Comparison of ENCODE assay signal across 2 cellular contexts in the genomic region with DNA sequence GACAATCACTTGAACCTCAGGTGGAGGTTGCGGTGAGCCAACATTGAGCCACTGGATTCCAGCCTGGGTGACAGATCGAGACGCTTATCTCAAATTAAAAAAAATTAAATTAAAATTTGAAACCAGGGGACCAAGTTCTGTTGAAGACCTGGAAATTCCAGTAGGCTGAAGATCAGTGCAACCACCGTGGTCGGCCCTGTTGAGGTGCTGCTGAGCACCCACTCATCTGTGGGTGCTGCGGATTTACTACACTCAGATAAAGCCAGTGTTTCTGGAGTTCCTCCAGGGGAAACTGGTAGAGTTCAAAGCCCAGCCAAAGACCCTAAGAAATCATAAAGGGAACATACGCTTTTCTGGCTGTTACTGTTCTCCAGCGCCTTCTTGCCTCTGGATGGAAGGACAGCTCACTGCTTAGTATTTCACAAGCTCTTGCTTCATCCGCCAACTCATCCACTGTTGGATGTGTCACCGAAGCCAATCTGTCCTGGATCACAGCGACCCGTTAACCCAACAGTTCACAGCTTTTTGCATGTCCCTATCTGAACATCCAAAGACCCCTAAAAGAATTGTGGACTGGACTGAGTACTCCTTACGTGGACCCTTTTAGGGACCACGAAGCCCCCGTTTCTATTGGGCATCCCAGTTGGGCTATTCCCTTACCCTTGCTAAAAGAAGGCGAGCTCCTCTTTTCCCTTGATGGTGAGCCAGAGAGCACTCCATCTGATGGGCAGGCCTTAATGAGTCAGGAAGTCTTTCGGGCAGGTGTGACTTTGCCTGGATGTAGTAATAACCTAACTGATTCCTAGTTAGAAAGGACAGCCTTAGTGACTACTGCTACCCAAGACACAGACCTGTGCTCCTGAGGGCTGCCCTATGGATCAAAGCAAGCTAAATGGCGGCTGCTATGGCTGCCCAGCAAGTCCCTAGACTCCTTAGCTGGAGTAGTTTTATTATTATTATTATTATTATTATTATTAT.
A peak's percentile ranks its signal among the peaks of the same experiment; 100 is the strongest.
TF ChIP-seq lines count a peak whose summit lies in the region.

No MANE protein-coding gene starts in this region.

TF ChIP-seq in HepG2, 621 proteins besides CTCF, POLR2A, EP300 and RAD21:
- TF ChIP-seq ZNF746 (CRISPR knock-in tag; IDR thresholded peaks at IDR 0.05) (no peak), ZBTB7B (CRISPR knock-in tag; IDR thresholded peaks at IDR 0.05) (no peak), MYC (CRISPR knock-in tag; IDR thresholded peaks at IDR 0.05; ENCODE audit: borderline replicate concordance) (no peak), THYN1 (CRISPR knock-in tag; IDR thresholded peaks at IDR 0.05; ENCODE audit: borderline replicate concordance, low read depth) (no peak), CEBPB (IDR thresholded peaks at IDR 0.05; ENCODE audit: borderline replicate concordance, low read depth, low read length) (peak; percentile 78), KMT2B (CRISPR knock-in tag; IDR thresholded peaks at IDR 0.05) (no peak), NFE2L2 (IDR thresholded peaks at IDR 0.05; ENCODE audit: low read length) (no peak)
- TF ChIP-seq, protein P1, sequence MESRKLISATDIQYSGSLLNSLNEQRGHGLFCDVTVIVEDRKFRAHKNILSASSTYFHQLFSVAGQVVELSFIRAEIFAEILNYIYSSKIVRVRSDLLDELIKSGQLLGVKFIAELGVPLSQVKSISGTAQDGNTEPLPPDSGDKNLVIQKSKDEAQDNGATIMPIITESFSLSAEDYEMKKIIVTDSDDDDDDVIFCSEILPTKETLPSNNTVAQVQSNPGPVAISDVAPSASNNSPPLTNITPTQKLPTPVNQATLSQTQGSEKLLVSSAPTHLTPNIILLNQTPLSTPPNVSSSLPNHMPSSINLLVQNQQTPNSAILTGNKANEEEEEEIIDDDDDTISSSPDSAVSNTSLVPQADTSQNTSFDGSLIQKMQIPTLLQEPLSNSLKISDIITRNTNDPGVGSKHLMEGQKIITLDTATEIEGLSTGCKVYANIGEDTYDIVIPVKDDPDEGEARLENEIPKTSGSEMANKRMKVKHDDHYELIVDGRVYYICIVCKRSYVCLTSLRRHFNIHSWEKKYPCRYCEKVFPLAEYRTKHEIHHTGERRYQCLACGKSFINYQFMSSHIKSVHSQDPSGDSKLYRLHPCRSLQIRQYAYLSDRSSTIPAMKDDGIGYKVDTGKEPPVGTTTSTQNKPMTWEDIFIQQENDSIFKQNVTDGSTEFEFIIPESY (CRISPR knock-in tag; IDR thresholded peaks at IDR 0.05): peak; percentile 60; the same call in 1 of the 2 replicates

TF ChIP-seq in HEK293T, 16 proteins besides CTCF, POLR2A, EP300 and RAD21:
- TF ChIP-seq NFRKB (IDR thresholded peaks at IDR 0.05): no peak
- TF ChIP-seq ZNF384 (IDR thresholded peaks at IDR 0.05): no peak
- TF ChIP-seq ARNT (IDR thresholded peaks at IDR 0.05): no peak
- no peak for TF ChIP-seq SP1 (IDR thresholded peaks at IDR 0.05)
- no peak for TF ChIP-seq TARDBP (IDR thresholded peaks at IDR 0.05)
- TF ChIP-seq CTBP1 (IDR thresholded peaks at IDR 0.05; ENCODE audit: borderline replicate concordance): no peak
- TF ChIP-seq FOXM1 (IDR thresholded peaks at IDR 0.05; ENCODE audit: borderline replicate concordance): no peak
- no peak for TF ChIP-seq HDGF (IDR thresholded peaks at IDR 0.05; ENCODE audit: borderline replicate concordance)
- TF ChIP-seq L3MBTL2 (conservative IDR thresholded peaks at IDR 0.05): no peak
- no peak for TF ChIP-seq ELF4 (IDR thresholded peaks at IDR 0.05)
